ENCODE assay signal across 1 cellular context in genomic region chr3:98754483-98754882, GRCh38.
TF ChIP-seq lines count a peak whose summit lies in the region.

No MANE protein-coding gene starts in this region.

TF ChIP-seq in GM12878, 131 proteins besides CTCF, POLR2A, EP300 and RAD21 (continued from another document):
- TF ChIP-seq PRDM15 (CRISPR knock-in tag; IDR thresholded peaks at IDR 0.05), result no peak
- peak; percentile 53 for TF ChIP-seq JUNB (IDR thresholded peaks at IDR 0.05)
- no peak for TF ChIP-seq BCLAF1 (IDR thresholded peaks at IDR 0.05)
- TF ChIP-seq HDAC2 (IDR thresholded peaks at IDR 0.05), result no peak
- TF ChIP-seq KLF5 (IDR thresholded peaks at IDR 0.05; ENCODE audit: partially characterized antibody), result no peak
- no peak for TF ChIP-seq MAX (IDR thresholded peaks at IDR 0.05; ENCODE audit: low read depth, low read length)
- no peak for TF ChIP-seq USF2 (IDR thresholded peaks at IDR 0.05; ENCODE audit: borderline replicate concordance, low read depth, low read length)
- no peak for TF ChIP-seq BMI1 (IDR thresholded peaks at IDR 0.05; ENCODE audit: borderline replicate concordance)
- no peak for TF ChIP-seq RB1 (IDR thresholded peaks at IDR 0.05; ENCODE audit: borderline replicate concordance)
- TF ChIP-seq MEF2A (IDR thresholded peaks at IDR 0.05; ENCODE audit: insufficient read depth, low read depth, low read length), result 0 out of 2 replicates have a peak, but pooled peaks have one; percentile 55
- no peak for TF ChIP-seq GABPA (IDR thresholded peaks at IDR 0.05; ENCODE audit: low read depth)
- TF ChIP-seq ATF2 (IDR thresholded peaks at IDR 0.05; ENCODE audit: low read length), result no peak
- TF ChIP-seq CREB1 (IDR thresholded peaks at IDR 0.05; ENCODE audit: low read depth), result peak; percentile 58; the same call in 1 of the 2 replicates
- no peak for TF ChIP-seq RAD51 (IDR thresholded peaks at IDR 0.05)
- no peak for TF ChIP-seq POLR2AphosphoS2 (IDR thresholded peaks at IDR 0.05; ENCODE audit: low read depth, low read length)
- no peak for TF ChIP-seq ASH2L (IDR thresholded peaks at IDR 0.05; ENCODE audit: borderline replicate concordance, low read depth)
- no peak for TF ChIP-seq HDGF (IDR thresholded peaks at IDR 0.05)
- peak; percentile 21 for TF ChIP-seq MEF2B (IDR thresholded peaks at IDR 0.05; ENCODE audit: partially characterized antibody, poor library complexity, severe bottlenecking)
- TF ChIP-seq BACH1 (IDR thresholded peaks at IDR 0.05; ENCODE audit: borderline replicate concordance), result no peak
- no peak for TF ChIP-seq DPF2 (IDR thresholded peaks at IDR 0.05)
- no peak for TF ChIP-seq EED (IDR thresholded peaks at IDR 0.05; ENCODE audit: low read depth)
- TF ChIP-seq NR2F1 (conservative IDR thresholded peaks at IDR 0.05), result no peak
- TF ChIP-seq FOXM1 (IDR thresholded peaks at IDR 0.05; ENCODE audit: low read depth, low read length), result no peak
- TF ChIP-seq CREM (IDR thresholded peaks at IDR 0.05; ENCODE audit: low read depth), result peak; percentile 62; the same call in 1 of the 2 replicates
- no peak for TF ChIP-seq NFYA (IDR thresholded peaks at IDR 0.05; ENCODE audit: borderline replicate concordance, low read depth, low read length)
- TF ChIP-seq LARP7 (IDR thresholded peaks at IDR 0.05), result no peak
- TF ChIP-seq IRF4 (IDR thresholded peaks at IDR 0.05; ENCODE audit: low read depth, low read length), result no peak
- TF ChIP-seq ATF7 (IDR thresholded peaks at IDR 0.05; ENCODE audit: low read depth), result peak; percentile 80
- TF ChIP-seq BRCA1 (IDR thresholded peaks at IDR 0.05; ENCODE audit: low read depth, low read length), result no peak
- no peak for TF ChIP-seq EGR1 (IDR thresholded peaks at IDR 0.05; ENCODE audit: borderline replicate concordance in 1 of 2, low read depth in 2 of 2, low read length in 2 of 2)
- no peak for TF ChIP-seq YBX1 (IDR thresholded peaks at IDR 0.05)
- peak; percentile 57 for TF ChIP-seq PKNOX1 (IDR thresholded peaks at IDR 0.05)
- TF ChIP-seq CBX5 (IDR thresholded peaks at IDR 0.05; ENCODE audit: low read depth), result no peak
- TF ChIP-seq RELB (IDR thresholded peaks at IDR 0.05; ENCODE audit: low read depth), result no peak
- no peak for TF ChIP-seq POLR2AphosphoS5 (IDR thresholded peaks at IDR 0.05; ENCODE audit: low read length)
- peak; percentile 42; the same call in 1 of the 2 replicates for TF ChIP-seq RUNX3 (IDR thresholded peaks at IDR 0.05; ENCODE audit: low read length)
- no peak for TF ChIP-seq FOXK2 (IDR thresholded peaks at IDR 0.05)
- no peak for TF ChIP-seq STAT3 (IDR thresholded peaks at IDR 0.05; ENCODE audit: low read depth, low read length)
- TF ChIP-seq ZNF24 (IDR thresholded peaks at IDR 0.05), result peak; percentile 33; the same call in 1 of the 2 replicates
- no peak for TF ChIP-seq CEBPZ (IDR thresholded peaks at IDR 0.05; ENCODE audit: low read depth, low read length)
- no peak for TF ChIP-seq CHD4 (IDR thresholded peaks at IDR 0.05)
